In the genomic region with DNA sequence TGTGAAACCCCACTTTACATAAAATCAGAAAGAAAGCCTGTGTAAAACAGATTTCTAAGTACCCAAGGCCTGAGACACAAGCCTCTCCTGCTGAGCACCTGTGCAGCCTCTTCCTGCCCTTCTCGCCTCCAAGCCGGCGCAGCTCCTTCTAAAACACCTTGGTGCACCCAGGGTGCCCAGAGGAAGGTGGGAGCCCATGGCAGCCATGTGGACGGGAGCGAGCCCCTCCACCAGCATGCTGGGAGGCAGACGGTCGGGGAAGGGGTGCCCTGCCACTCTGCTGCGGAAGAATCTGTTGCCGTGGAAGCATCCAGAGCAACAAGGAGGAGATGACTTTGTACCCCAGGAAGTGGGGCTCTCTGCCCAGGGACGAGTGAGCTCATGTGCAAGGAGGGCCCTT, we compare ENCODE assay signal across 8 cellular contexts.
"Had no signal": no experiment of that assay in that cellular context is flagged by ENCODE, and none has a peak within 500 bp of the region (broad histone marks: within the 10 kb centered on the region; RNA-seq: fewer than 3 reads in every experiment).

No MANE protein-coding gene starts in this region.

- DNase-seq: IMR-90, KBM-7, KG1 had no signal

- H3K9ac ChIP-seq: KMS-11 had no signal

- H3K27ac ChIP-seq: HL-60, KMS-11 had no signal

- ATAC-seq: HepG2, K562 had no signal

- H3K4me2 ChIP-seq: KMS-11 had no signal

- FAIRE-seq: HepG2, HTR-8/SVneo, K562 had no signal

- H3K4me3 ChIP-seq: K562 had no signal
